Comparison of ENCODE assay signal across 1 cellular context in the genomic region with DNA sequence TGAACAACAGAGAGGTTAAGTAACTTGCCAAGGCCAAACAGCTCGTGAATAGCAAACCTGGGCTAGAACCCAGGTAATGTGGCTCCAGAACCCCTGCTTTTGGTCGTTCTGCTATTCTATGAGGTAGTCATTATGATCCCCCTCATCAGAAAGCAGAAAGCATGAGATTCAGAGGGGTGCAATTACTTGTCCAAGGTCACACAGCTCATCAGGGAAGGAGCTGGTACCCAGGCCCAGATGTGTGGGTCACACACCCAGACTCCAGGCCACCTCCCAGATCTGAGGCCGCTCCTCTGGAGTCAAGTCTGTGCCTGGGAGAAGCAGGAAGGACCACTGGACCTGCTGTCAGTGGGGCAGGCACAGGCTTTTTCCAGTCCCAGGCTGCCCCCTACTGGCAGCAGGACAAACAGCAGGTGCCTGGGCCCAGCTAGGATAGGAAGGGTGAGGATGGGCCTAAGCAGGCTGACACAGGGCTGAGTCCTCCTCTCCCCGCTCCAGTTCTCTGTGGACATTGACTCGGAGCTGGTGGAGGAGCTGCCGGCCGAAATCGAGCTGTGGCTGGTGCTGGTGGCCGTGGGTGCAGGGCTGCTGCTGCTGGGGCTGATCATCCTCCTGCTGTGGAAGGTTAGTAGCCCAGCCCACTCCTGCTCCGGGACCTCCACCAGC.
TF ChIP-seq lines count a peak whose summit lies in the region.

No MANE protein-coding gene starts in this region.

TF ChIP-seq in A549, 52 proteins besides CTCF, POLR2A, EP300 and RAD21 (continued from another document):
- TF ChIP-seq TFCP2L1 (CRISPR knock-in tag; IDR thresholded peaks at IDR 0.05) (peak; percentile 25; the same call in 1 of the 2 replicates), SMC3 (IDR thresholded peaks at IDR 0.05) (peak; percentile 92), BHLHE40 (IDR thresholded peaks at IDR 0.05; ENCODE audit: low read depth, low read length) (no peak), NR3C1 (IDR thresholded peaks at IDR 0.05) (no peak), RCOR1 (IDR thresholded peaks at IDR 0.05; ENCODE audit: low read depth, low read length) (no peak), SREBF2 (IDR thresholded peaks at IDR 0.05) (no peak), KDM1A (IDR thresholded peaks at IDR 0.05; ENCODE audit: low read depth) (peak; percentile 97), RARB (CRISPR knock-in tag; IDR thresholded peaks at IDR 0.05) (no peak; the same call in 1 of the 2 replicates), HEYL (CRISPR knock-in tag; IDR thresholded peaks at IDR 0.05) (no peak), PHF8 (IDR thresholded peaks at IDR 0.05; ENCODE audit: borderline replicate concordance, low read depth) (no peak), CEBPB (IDR thresholded peaks at IDR 0.05) (no peak), KDM5A (IDR thresholded peaks at IDR 0.05) (no peak), CBX2 (IDR thresholded peaks at IDR 0.05; ENCODE audit: borderline replicate concordance, low read depth) (no peak), ZC3H11A (IDR thresholded peaks at IDR 0.05) (no peak), HOXB5 (CRISPR knock-in tag; IDR thresholded peaks at IDR 0.05) (no peak), CHD4 (IDR thresholded peaks at IDR 0.05; ENCODE audit: borderline replicate concordance) (no peak), JUN (IDR thresholded peaks at IDR 0.05) (peak in 1 of 2 experiments; percentile 51; a peak in 1 of 5 replicates), ZNF302 (CRISPR knock-in tag; IDR thresholded peaks at IDR 0.05) (no peak), FOSB (CRISPR knock-in tag; IDR thresholded peaks at IDR 0.05) (no peak; the same call in 1 of the 2 replicates), EHF (CRISPR knock-in tag; IDR thresholded peaks at IDR 0.05) (no peak), HDAC2 (IDR thresholded peaks at IDR 0.05) (peak; percentile 83; the same call in 1 of the 2 replicates), RFX5 (IDR thresholded peaks at IDR 0.05) (no peak), RNF2 (IDR thresholded peaks at IDR 0.05; ENCODE audit: borderline replicate concordance, low read depth) (no peak), FOSL2 (IDR thresholded peaks at IDR 0.05) (no peak), FOSL2 (CRISPR knock-in tag; IDR thresholded peaks at IDR 0.05) (no peak), TP53 (CRISPR knock-in tag; IDR thresholded peaks at IDR 0.05) (no peak), ESRRA (IDR thresholded peaks at IDR 0.05; ENCODE audit: borderline replicate concordance, low read length) (no peak), ZFP36 (IDR thresholded peaks at IDR 0.05; ENCODE audit: borderline replicate concordance, partially characterized antibody) (peak; percentile 65), ZSCAN20 (CRISPR knock-in tag; IDR thresholded peaks at IDR 0.05) (no peak), HOXB13 (CRISPR knock-in tag; IDR thresholded peaks at IDR 0.05; ENCODE audit: low read depth) (no peak), FOXS1 (CRISPR knock-in tag; IDR thresholded peaks at IDR 0.05) (no peak), MYC (IDR thresholded peaks at IDR 0.05; ENCODE audit: borderline replicate concordance, low read length) (no peak), CHD2 (IDR thresholded peaks at IDR 0.05; ENCODE audit: low read length, partially characterized antibody) (no peak), NPAS2 (CRISPR knock-in tag; IDR thresholded peaks at IDR 0.05; ENCODE audit: borderline replicate concordance) (no peak), NFE2L2 (conservative IDR thresholded peaks at IDR 0.05; ENCODE audit: low read length) (no peak)
- TF ChIP-seq, protein P1, sequence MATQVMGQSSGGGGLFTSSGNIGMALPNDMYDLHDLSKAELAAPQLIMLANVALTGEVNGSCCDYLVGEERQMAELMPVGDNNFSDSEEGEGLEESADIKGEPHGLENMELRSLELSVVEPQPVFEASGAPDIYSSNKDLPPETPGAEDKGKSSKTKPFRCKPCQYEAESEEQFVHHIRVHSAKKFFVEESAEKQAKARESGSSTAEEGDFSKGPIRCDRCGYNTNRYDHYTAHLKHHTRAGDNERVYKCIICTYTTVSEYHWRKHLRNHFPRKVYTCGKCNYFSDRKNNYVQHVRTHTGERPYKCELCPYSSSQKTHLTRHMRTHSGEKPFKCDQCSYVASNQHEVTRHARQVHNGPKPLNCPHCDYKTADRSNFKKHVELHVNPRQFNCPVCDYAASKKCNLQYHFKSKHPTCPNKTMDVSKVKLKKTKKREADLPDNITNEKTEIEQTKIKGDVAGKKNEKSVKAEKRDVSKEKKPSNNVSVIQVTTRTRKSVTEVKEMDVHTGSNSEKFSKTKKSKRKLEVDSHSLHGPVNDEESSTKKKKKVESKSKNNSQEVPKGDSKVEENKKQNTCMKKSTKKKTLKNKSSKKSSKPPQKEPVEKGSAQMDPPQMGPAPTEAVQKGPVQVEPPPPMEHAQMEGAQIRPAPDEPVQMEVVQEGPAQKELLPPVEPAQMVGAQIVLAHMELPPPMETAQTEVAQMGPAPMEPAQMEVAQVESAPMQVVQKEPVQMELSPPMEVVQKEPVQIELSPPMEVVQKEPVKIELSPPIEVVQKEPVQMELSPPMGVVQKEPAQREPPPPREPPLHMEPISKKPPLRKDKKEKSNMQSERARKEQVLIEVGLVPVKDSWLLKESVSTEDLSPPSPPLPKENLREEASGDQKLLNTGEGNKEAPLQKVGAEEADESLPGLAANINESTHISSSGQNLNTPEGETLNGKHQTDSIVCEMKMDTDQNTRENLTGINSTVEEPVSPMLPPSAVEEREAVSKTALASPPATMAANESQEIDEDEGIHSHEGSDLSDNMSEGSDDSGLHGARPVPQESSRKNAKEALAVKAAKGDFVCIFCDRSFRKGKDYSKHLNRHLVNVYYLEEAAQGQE (IDR thresholded peaks at IDR 0.05), result peak; percentile 72
- TF ChIP-seq, protein P2, sequence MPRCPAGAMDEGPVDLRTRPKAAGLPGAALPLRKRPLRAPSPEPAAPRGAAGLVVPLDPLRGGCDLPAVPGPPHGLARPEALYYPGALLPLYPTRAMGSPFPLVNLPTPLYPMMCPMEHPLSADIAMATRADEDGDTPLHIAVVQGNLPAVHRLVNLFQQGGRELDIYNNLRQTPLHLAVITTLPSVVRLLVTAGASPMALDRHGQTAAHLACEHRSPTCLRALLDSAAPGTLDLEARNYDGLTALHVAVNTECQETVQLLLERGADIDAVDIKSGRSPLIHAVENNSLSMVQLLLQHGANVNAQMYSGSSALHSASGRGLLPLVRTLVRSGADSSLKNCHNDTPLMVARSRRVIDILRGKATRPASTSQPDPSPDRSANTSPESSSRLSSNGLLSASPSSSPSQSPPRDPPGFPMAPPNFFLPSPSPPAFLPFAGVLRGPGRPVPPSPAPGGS (IDR thresholded peaks at IDR 0.05), result no peak
- TF ChIP-seq, protein P3, sequence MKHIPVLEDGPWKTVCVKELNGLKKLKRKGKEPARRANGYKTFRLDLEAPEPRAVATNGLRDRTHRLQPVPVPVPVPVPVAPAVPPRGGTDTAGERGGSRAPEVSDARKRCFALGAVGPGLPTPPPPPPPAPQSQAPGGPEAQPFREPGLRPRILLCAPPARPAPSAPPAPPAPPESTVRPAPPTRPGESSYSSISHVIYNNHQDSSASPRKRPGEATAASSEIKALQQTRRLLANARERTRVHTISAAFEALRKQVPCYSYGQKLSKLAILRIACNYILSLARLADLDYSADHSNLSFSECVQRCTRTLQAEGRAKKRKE (CRISPR knock-in tag; IDR thresholded peaks at IDR 0.05; ENCODE audit: low read depth), result no peak
- TF ChIP-seq, protein P4, sequence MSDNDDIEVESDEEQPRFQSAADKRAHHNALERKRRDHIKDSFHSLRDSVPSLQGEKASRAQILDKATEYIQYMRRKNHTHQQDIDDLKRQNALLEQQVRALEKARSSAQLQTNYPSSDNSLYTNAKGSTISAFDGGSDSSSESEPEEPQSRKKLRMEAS (IDR thresholded peaks at IDR 0.05), result no peak
- TF ChIP-seq, protein P5, sequence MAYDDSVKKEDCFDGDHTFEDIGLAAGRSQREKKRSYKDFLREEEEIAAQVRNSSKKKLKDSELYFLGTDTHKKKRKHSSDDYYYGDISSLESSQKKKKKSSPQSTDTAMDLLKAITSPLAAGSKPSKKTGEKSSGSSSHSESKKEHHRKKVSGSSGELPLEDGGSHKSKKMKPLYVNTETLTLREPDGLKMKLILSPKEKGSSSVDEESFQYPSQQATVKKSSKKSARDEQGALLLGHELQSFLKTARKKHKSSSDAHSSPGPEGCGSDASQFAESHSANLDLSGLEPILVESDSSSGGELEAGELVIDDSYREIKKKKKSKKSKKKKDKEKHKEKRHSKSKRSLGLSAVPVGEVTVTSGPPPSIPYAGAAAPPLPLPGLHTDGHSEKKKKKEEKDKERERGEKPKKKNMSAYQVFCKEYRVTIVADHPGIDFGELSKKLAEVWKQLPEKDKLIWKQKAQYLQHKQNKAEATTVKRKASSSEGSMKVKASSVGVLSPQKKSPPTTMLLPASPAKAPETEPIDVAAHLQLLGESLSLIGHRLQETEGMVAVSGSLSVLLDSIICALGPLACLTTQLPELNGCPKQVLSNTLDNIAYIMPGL (CRISPR knock-in tag; IDR thresholded peaks at IDR 0.05; ENCODE audit: borderline replicate concordance), result no peak
